ENCODE assay signal across 11 cellular contexts in the genomic region with DNA sequence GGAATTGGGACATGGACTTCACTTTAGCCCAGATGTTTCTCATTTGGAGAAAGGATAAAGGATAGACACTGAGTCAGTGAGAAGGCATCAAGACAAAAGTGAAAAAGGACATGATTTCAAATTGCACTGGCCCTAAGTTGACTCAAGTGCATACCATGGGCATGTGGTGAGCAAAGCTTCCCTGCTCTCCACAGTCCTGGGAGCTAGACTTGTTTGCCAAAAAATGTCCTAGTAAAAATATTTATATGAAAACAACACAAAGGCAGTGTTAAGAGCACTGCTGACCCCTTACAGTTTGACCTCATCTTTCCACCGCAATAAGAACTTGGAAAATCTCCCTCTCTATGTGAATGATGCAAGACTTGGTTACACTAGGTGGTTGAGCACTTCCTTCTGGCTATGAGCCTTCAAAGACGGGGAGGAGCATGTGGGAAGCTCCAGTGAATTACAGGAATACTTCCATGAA. TPM values are rescaled to one million over a fixed set of nuclear protein-coding genes. Genes with fewer than 3 reads are reported as not detected.
DNase-seq lines count a peak whose midpoint lies in the region; ATAC-seq and TF ChIP-seq lines count a peak whose summit lies in the region.
"Had no signal": no experiment of that assay in that cellular context is flagged by ENCODE, and none has a peak within 500 bp of the region (broad histone marks: within the 10 kb centered on the region; RNA-seq: fewer than 3 reads in every experiment).

No MANE protein-coding gene starts in this region.

- H3K27me3 ChIP-seq in breast epithelium = no peaks in the 10 kb centered on the region
- H3K27me3 ChIP-seq in kidney epithelial cell (ENCODE audit: control insufficient read depth, insufficient read depth, low read length) = no peaks in the 10 kb centered on the region
- no peaks in the 10 kb centered on the region for H3K27me3 ChIP-seq in spleen (replicated peaks in 1 of 7)

- TF ChIP-seq POLR2A in breast epithelium (IDR thresholded peaks at IDR 0.05) (no peak), spleen (IDR thresholded peaks at IDR 0.05) (no peak)

- H3K27ac ChIP-seq in breast epithelium = peak overlapping the region; percentile 66 to 84
- H3K27ac ChIP-seq in spleen = peak overlapping the region in 5 of 8 donors; percentile 7 to 36 (median 26)

- no peak for TF ChIP-seq CTCF in breast epithelium (IDR thresholded peaks at IDR 0.05)
- TF ChIP-seq CTCF in kidney epithelial cell (IDR thresholded peaks at IDR 0.05; ENCODE audit: insufficient read depth, low read length, poor library complexity, severe bottlenecking) = no peak
- TF ChIP-seq CTCF in spleen (IDR thresholded peaks at IDR 0.05 in 8 of 11, conservative IDR thresholded peaks at IDR 0.05 in 3 of 11) = no peak

- H3K4me3 ChIP-seq in breast epithelium (no peak overlapping the region), kidney epithelial cell (ENCODE audit: low read depth, low read length) (no peak overlapping the region), spleen (no peak overlapping the region)

- H3K4me1 ChIP-seq in breast epithelium (peaks cover 0 to 5% of the 10 kb centered on the region in 2 donors), spleen (no peaks in the 10 kb centered on the region)

- intact Hi-C loops in breast epithelium (cut with DNase I; ENCODE audit: low total_unique reads) (no loop called here), spleen (cut with DNase I; ENCODE audit: low total_unique reads) (no loop called here)

- ATAC-seq in GM21367 (IDR thresholded peaks at IDR 0.05; ENCODE audit: unreplicated experiment) = no peak
- ATAC-seq in HG03442 (IDR thresholded peaks at IDR 0.05; ENCODE audit: unreplicated experiment) = no peak
- ATAC-seq in GM19463 (IDR thresholded peaks at IDR 0.05; ENCODE audit: unreplicated experiment) = no peak

- H3K36me3 ChIP-seq in breast epithelium = no peaks in the 10 kb centered on the region
- no peaks in the 10 kb centered on the region for H3K36me3 ChIP-seq in kidney epithelial cell (ENCODE audit: control insufficient read depth, insufficient read depth, low read length)
- no peaks in the 10 kb centered on the region for H3K36me3 ChIP-seq in spleen

- peak; percentile 99 for DNase-seq in H4 (ENCODE audit: low spot score)
- peak in 1 of 2 donors; percentile 63 for DNase-seq in breast epithelium (ENCODE audit: low spot score in 2 of 2)
- peak; percentile 21 for DNase-seq in kidney epithelial cell (ENCODE audit: low read depth)
- no peak for DNase-seq in spleen
- DNase-seq in stimulated activated naive CD4-positive, alpha-beta T cell (lab: John Stamatoyannopoulos, UW) = no peak
- DNase-seq: activated CD4-positive, CD25-positive, alpha-beta regulatory T cell treated with anti-CD3 and anti-CD28 coated beads, Interleukin-2, amount 50 U/mL, for 72 hours; DMS153 had no signal

- WGBS in spleen, 5 donors = 64 to 77% (median 74%) methylated on average over 2 of the region's 2 CpGs

- H3K9me3 ChIP-seq in breast epithelium (no peaks in the 10 kb centered on the region), spleen (no peaks in the 10 kb centered on the region)

RNA-seq across cellular contexts. Expression of gene FIBIN, which starts 46.5 kb away (rescaled TPM):
- 5.7 and 7.4 TPM in 2 replicates for total RNA-seq in H4 (2014; rRNA removed; shearing (Covaris generic))
- total RNA-seq in breast epithelium (10 to 100 TPM; 23.7 to 71.4 (median 41.6) TPM), kidney epithelial cell (0.89 and 1.3 TPM in 2 replicates), spleen (10 to 100 TPM in 2 of 7 donors, 1 to 10 TPM in 5; 3.6 to 17.9 (median 7.3) TPM)
- polyA plus RNA-seq in spleen = 1 to 10 TPM in 2 of 3 donors, under 1 TPM in 1; 1.00 to 3.9 (median 3.6) TPM
- total RNA-seq: OCI-LY7 had no signal

Comparison
In these comparisons a context has a peak if more than half of its experiments do, and no peak if none do; other contexts are left out.
1. DNase-seq: peak in H4 (single experiment) and kidney epithelial cell (single experiment); none in spleen (single experiment) and stimulated activated naive CD4-positive, alpha-beta T cell (0 of 6).